Comparison of ENCODE assay signal across 11 cellular contexts in genomic region chr5:56211298-56211865, GRCh38. TPM values are rescaled to one million over a fixed set of nuclear protein-coding genes. Genes with fewer than 3 reads are reported as not detected.
DNase-seq lines count a peak whose midpoint lies in the region; ATAC-seq, FAIRE-seq and TF ChIP-seq lines count a peak whose summit lies in the region.
"Had no signal": no experiment of that assay in that cellular context is flagged by ENCODE, and none has a peak within 500 bp of the region (broad histone marks: within the 10 kb centered on the region; RNA-seq: fewer than 3 reads in every experiment).

No MANE protein-coding gene starts in this region.

- H3K27ac Mint-ChIP-seq in effector memory CD8-positive, alpha-beta T cell: no peak overlapping the region
- H3K27ac Mint-ChIP-seq: stimulated activated memory B cell treated with anti-CD40 and anti-IgM and Interleukin-4, amounts not matched to agents 10 μg/mL and 1 μg/mL and 100 μg/mL, for 72 hours had no signal

- peak; percentile 85 for ATAC-seq in thoracic aorta (ENCODE audit: insufficient number of reproducible peaks, low FRiP score, low read depth)
- no peak for ATAC-seq in effector memory CD8-positive, alpha-beta T cell (replicated peaks)
- ATAC-seq: esophagus mucosa; GM12878; stimulated activated memory B cell treated with anti-CD40 and anti-IgM and Interleukin-4, amounts not matched to agents 10 μg/mL and 1 μg/mL and 100 μg/mL, for 72 hours had no signal

- H3K36me3 Mint-ChIP-seq in effector memory CD8-positive, alpha-beta T cell (ENCODE audit: insufficient read depth): no peaks in the 10 kb centered on the region

- H3K4me3 Mint-ChIP-seq in effector memory CD8-positive, alpha-beta T cell: no peak overlapping the region
- H3K4me3 Mint-ChIP-seq: stimulated activated memory B cell treated with anti-CD40 and anti-IgM and Interleukin-4, amounts not matched to agents 10 μg/mL and 1 μg/mL and 100 μg/mL, for 72 hours had no signal

- H3K4me3 ChIP-seq in astrocyte of the cerebellum (ENCODE audit: low read depth, low read length): no peak overlapping the region
- H3K4me3 ChIP-seq in thoracic aorta: no peak overlapping the region
- H3K4me3 ChIP-seq: GM12878, psoas muscle had no signal

- TF ChIP-seq CTCF in astrocyte of the cerebellum (IDR thresholded peaks at IDR 0.05; ENCODE audit: low read depth, low read length, missing control alignments) (no peak), thoracic aorta (IDR thresholded peaks at IDR 0.05) (no peak)

- no peaks in the 10 kb centered on the region for H3K4me1 Mint-ChIP-seq in effector memory CD8-positive, alpha-beta T cell (ENCODE audit: low read depth in 2 of 2)
- H3K4me1 Mint-ChIP-seq: stimulated activated memory B cell treated with anti-CD40 and anti-IgM and Interleukin-4, amounts not matched to agents 10 μg/mL and 1 μg/mL and 100 μg/mL, for 72 hours had no signal

- peaks cover 3 to 10% of the 10 kb centered on the region in 2 donors for H3K27me3 Mint-ChIP-seq in effector memory CD8-positive, alpha-beta T cell

- DNase-seq in HK-2 (ENCODE audit: unreplicated experiment): peak; percentile 62
- DNase-seq in astrocyte of the cerebellum (ENCODE audit: low read depth): peak; percentile 67
- peak; percentile 92 for DNase-seq in islet precursor cell
- no peak for DNase-seq in thoracic aorta (ENCODE audit: low spot score)
- DNase-seq in G401 (ENCODE audit: low spot score): no peak
- no peak for DNase-seq in GM19239 (ENCODE audit: insufficient read length, low spot score)
- no peak for DNase-seq in effector memory CD8-positive, alpha-beta T cell
- DNase-seq: psoas muscle had no signal

- no peaks in the 10 kb centered on the region for H3K36me3 ChIP-seq in thoracic aorta

- H3K4me1 ChIP-seq in thoracic aorta (ENCODE audit: control insufficient read depth in 1 of 2, low read depth in 2 of 2): peaks cover 3 to 16% of the 10 kb centered on the region in 2 donors
- H3K4me1 ChIP-seq: psoas muscle had no signal

- no peaks in the 10 kb centered on the region for H3K9me3 ChIP-seq in thoracic aorta
- H3K9me3 ChIP-seq: psoas muscle had no signal

- peaks cover 0 to 7% of the 10 kb centered on the region in 2 donors for H3K9me3 Mint-ChIP-seq in effector memory CD8-positive, alpha-beta T cell

- no peak overlapping the region for H3K27ac ChIP-seq in thoracic aorta
- H3K27ac ChIP-seq: psoas muscle had no signal

- H3K27me3 ChIP-seq in thoracic aorta (replicated peaks; ENCODE audit: insufficient read depth): no peaks in the 10 kb centered on the region

- no peak for FAIRE-seq in GM19239 (lab: Jason Lieb, UNC)
- FAIRE-seq: GM12878 had no signal

- in situ Hi-C loops in astrocyte of the cerebellum (cut with HindIII; ENCODE audit: low sequenced_read_pairs): no loop called here
- in situ Hi-C loops in G401 (cut with HindIII; ENCODE audit: low sequenced_read_pairs): no loop called here

RNA-seq across cellular contexts. Expression of gene ANKRD55, which starts 21.7 kb away (rescaled TPM):
- not detected for total RNA-seq in thoracic aorta
- not detected in 2 replicates for total RNA-seq in G401 (2014; rRNA removed; shearing (Covaris generic))
- total RNA-seq: esophagus mucosa, GM12878, psoas muscle had no signal

Comparison
In these comparisons a context has a peak if more than half of its experiments do, and no peak if none do; other contexts are left out.
1. DNase-seq: peak in HK-2 (single experiment), astrocyte of the cerebellum (single experiment) and islet precursor cell (single experiment); none in thoracic aorta (single experiment), G401 (single experiment), GM19239 (single experiment) and effector memory CD8-positive, alpha-beta T cell (0 of 3).